Comparison of ENCODE assay signal across 26 cellular contexts in the genomic region with DNA sequence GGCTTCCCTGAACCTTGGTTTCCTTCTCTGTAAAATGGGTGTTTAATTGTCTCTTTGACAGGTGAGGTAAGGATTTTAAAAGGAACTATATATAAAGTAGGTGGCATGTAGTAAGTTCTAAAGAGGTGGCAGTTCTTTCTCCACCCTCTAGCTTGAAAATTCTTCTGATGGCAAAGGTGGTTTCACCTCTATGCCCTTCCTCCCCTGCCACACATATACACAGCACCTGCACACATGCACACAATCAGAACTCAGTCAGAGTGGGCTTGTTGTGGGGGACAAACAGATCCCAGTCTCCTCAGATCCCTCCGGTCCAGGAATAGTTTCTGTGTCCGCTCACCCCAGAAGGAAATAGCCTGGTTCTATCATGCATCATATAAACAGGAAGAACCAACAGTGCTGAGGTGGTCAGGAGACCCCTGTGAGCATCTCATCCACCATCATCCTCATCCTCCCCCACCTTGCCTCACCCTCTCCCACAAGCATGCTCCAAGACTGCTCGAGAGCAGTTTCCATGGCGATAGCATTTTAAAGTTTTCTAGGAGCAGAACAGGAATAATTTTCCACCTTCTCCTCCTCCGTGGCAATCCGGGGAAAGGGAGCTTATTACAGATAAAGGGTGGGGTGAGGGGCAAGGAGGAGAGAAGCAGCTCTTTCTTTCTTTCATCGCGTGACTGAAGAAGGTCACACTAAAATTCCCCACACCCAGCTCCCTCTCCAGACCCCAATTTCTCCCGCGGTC.
"Had no signal": no experiment of that assay in that cellular context is flagged by ENCODE, and none has a peak within 500 bp of the region (broad histone marks: within the 10 kb centered on the region; RNA-seq: fewer than 3 reads in every experiment).

No MANE protein-coding gene starts in this region.

- H3K4me3 ChIP-seq: adrenal gland, Peyer's patch, SJCRH30 had no signal

- H3K4me1 ChIP-seq: adrenal gland, Peyer's patch, SJCRH30 had no signal

- H3K4me1 Mint-ChIP-seq: activated CD4-positive, alpha-beta T cell treated with anti-CD3 and anti-CD28 coated beads, Interleukin-2, amount 10 ng/mL, durations not matched to agents 7 days and 5 days; activated naive CD8-positive, alpha-beta T cell treated with anti-CD3 and anti-CD28 coated beads, Interleukin-2, amount 10 ng/mL, durations not matched to agents 7 days and 5 days; central memory CD8-positive, alpha-beta T cell had no signal

- H3K4me3 Mint-ChIP-seq: activated CD4-positive, alpha-beta memory T cell treated with anti-CD3 and anti-CD28 coated beads for 36 hours; activated CD4-positive, alpha-beta T cell treated with anti-CD3 and anti-CD28 coated beads, Interleukin-2, amount 10 ng/mL, durations not matched to agents 7 days and 5 days; activated naive CD4-positive, alpha-beta T cell treated with anti-CD3 and anti-CD28 coated beads for 36 hours; activated naive CD8-positive, alpha-beta T cell treated with anti-CD3 and anti-CD28 coated beads, Interleukin-2, amount 10 ng/mL, durations not matched to agents 7 days and 5 days; activated T-cell treated with anti-CD3 and anti-CD28 coated beads, Interleukin-2, amount 50 U/mL, for 4 hours; central memory CD8-positive, alpha-beta T cell had no signal

- H3K4me2 ChIP-seq: SK-N-SH had no signal

- H3K9me3 ChIP-seq: adrenal gland, Peyer's patch, SJCRH30, SK-N-SH had no signal

- H3K36me3 ChIP-seq: adrenal gland, Peyer's patch, SJCRH30 had no signal

- DNase-seq: activated CD4-positive, alpha-beta memory T cell treated with anti-CD3 and anti-CD28 coated beads for 36 hours; activated CD4-positive, alpha-beta T cell treated with anti-CD3 and anti-CD28 coated beads, Interleukin-2, amount 10 ng/mL, durations not matched to agents 7 days and 5 days; activated CD4-positive, CD25-positive, alpha-beta regulatory T cell; activated CD8-positive, alpha-beta memory T cell treated with anti-CD3 and anti-CD28 coated beads for 24 hours; activated gamma-delta T cell; activated naive CD4-positive, alpha-beta T cell treated with anti-CD3 and anti-CD28 coated beads for 36 hours; activated naive CD8-positive, alpha-beta T cell treated with anti-CD3 and anti-CD28 coated beads, Interleukin-2, amount 10 ng/mL, durations not matched to agents 7 days and 5 days; activated T-cell treated with anti-CD3 and anti-CD28 coated beads, Interleukin-2, amount 50 U/mL, for 4 hours; adrenal gland; aorta; Kasumi-1; NCI-H1048; NCI-H146; NCI-H187 treated with DMSO at 0.1 percent for 48 hours; NCI-H2081 treated with DMSO at 0.1 percent for 48 hours; NCI-H2171 treated with DMSO at 0.1 percent for 48 hours; NCI-H446; NCI-H524; Peyer's patch; Right ventricle myocardium superior; SJCRH30; SK-N-SH; T-helper 1 cell had no signal

- H3K27me3 Mint-ChIP-seq: activated CD4-positive, alpha-beta T cell treated with anti-CD3 and anti-CD28 coated beads, Interleukin-2, amount 10 ng/mL, durations not matched to agents 7 days and 5 days had no signal

- H3K27ac Mint-ChIP-seq: activated CD4-positive, alpha-beta memory T cell treated with anti-CD3 and anti-CD28 coated beads for 36 hours; activated CD4-positive, alpha-beta T cell treated with anti-CD3 and anti-CD28 coated beads, Interleukin-2, amount 10 ng/mL, durations not matched to agents 7 days and 5 days; activated naive CD4-positive, alpha-beta T cell treated with anti-CD3 and anti-CD28 coated beads for 36 hours; activated naive CD8-positive, alpha-beta T cell treated with anti-CD3 and anti-CD28 coated beads, Interleukin-2, amount 10 ng/mL, durations not matched to agents 7 days and 5 days had no signal

- H3K27me3 ChIP-seq: adrenal gland, Peyer's patch, SJCRH30 had no signal

- H3K27ac ChIP-seq: adrenal gland, Peyer's patch, RWPE1, SJCRH30, VCaP had no signal

- H3K36me3 Mint-ChIP-seq: activated CD4-positive, alpha-beta memory T cell treated with anti-CD3 and anti-CD28 coated beads for 36 hours; activated naive CD8-positive, alpha-beta T cell treated with anti-CD3 and anti-CD28 coated beads, Interleukin-2, amount 10 ng/mL, durations not matched to agents 7 days and 5 days had no signal

- H3K9me3 Mint-ChIP-seq: activated CD4-positive, alpha-beta memory T cell treated with anti-CD3 and anti-CD28 coated beads for 36 hours; activated CD4-positive, alpha-beta T cell treated with anti-CD3 and anti-CD28 coated beads, Interleukin-2, amount 10 ng/mL, durations not matched to agents 7 days and 5 days; activated naive CD4-positive, alpha-beta T cell treated with anti-CD3 and anti-CD28 coated beads for 36 hours; activated naive CD8-positive, alpha-beta T cell treated with anti-CD3 and anti-CD28 coated beads, Interleukin-2, amount 10 ng/mL, durations not matched to agents 7 days and 5 days; activated T-cell treated with anti-CD3 and anti-CD28 coated beads, Interleukin-2, amount 50 U/mL, for 4 hours; central memory CD8-positive, alpha-beta T cell had no signal

- H3K9ac ChIP-seq: SK-N-SH had no signal
